Comparison of ENCODE assay signal across 27 cellular contexts in genomic region chr9:81369136-81369535, GRCh38.
"Had no signal": no experiment of that assay in that cellular context is flagged by ENCODE, and none has a peak within 500 bp of the region (broad histone marks: within the 10 kb centered on the region; RNA-seq: fewer than 3 reads in every experiment).

No MANE protein-coding gene starts in this region.

- H3K36me3 ChIP-seq: ascending aorta, breast epithelium, cardiac muscle cell, colonic mucosa had no signal

- H3K9me3 ChIP-seq: colonic mucosa had no signal

- ATAC-seq: activated naive CD4-positive, alpha-beta T cell treated with anti-CD3 and anti-CD28 coated beads, Interleukin-2, amount 50 U/mL, for 72 hours; activated T-cell treated with anti-CD3 and anti-CD28 coated beads, Interleukin-2, amount 50 U/mL, for 72 hours; esophagus mucosa; WTC11 had no signal

- H3K4me1 Mint-ChIP-seq: activated CD4-positive, alpha-beta memory T cell treated with anti-CD3 and anti-CD28 coated beads, Interleukin-2, amount 10 ng/mL, durations not matched to agents 7 days and 5 days; activated CD4-positive, alpha-beta T cell treated with anti-CD3 and anti-CD28 coated beads, Interleukin-2, amount 10 ng/mL, durations not matched to agents 7 days and 5 days; activated naive CD4-positive, alpha-beta T cell treated with anti-CD3 and anti-CD28 coated beads, Interleukin-2, amount 10 ng/mL, durations not matched to agents 7 days and 5 days; activated naive CD8-positive, alpha-beta T cell treated with anti-CD3 and anti-CD28 coated beads, Interleukin-2, amount 10 ng/mL, durations not matched to agents 7 days and 5 days had no signal

- DNase-seq: activated CD4-positive, alpha-beta memory T cell treated with anti-CD3 and anti-CD28 coated beads, Interleukin-2, amount 10 ng/mL, durations not matched to agents 7 days and 5 days; activated CD4-positive, alpha-beta T cell treated with anti-CD3 and anti-CD28 coated beads for 1 hour; activated CD4-positive, alpha-beta T cell treated with anti-CD3 and anti-CD28 coated beads for 4 hours; activated CD4-positive, alpha-beta T cell treated with anti-CD3 and anti-CD28 coated beads, Interleukin-2, amount 10 ng/mL, durations not matched to agents 7 days and 5 days; activated CD4-positive, alpha-beta T cell treated with anti-CD3 and anti-CD28 coated beads, Interleukin-2, amount 50 U/mL, for 4 hours; activated CD8-positive, alpha-beta memory T cell treated with anti-CD3 and anti-CD28 coated beads, Interleukin-2, amount 50 U/mL, for 48 hours; activated gamma-delta T cell; activated naive CD4-positive, alpha-beta T cell; activated naive CD4-positive, alpha-beta T cell treated with anti-CD3 and anti-CD28 coated beads, Interleukin-2, amount 10 ng/mL, durations not matched to agents 7 days and 5 days; activated naive CD8-positive, alpha-beta T cell treated with anti-CD3 and anti-CD28 coated beads, Interleukin-2, amount 10 ng/mL, durations not matched to agents 7 days and 5 days; activated T-cell treated with anti-CD3 and anti-CD28 coated beads for 4 hours; activated T-cell treated with anti-CD3 and anti-CD28 coated beads, Interleukin-2, amount 50 U/mL, for 24 hours; activated T-cell treated with anti-CD3 and anti-CD28 coated beads, Interleukin-2, amount 50 U/mL, for 72 hours; central memory CD4-positive, alpha-beta T cell; cerebellar nuclear complex; colonic mucosa; effector CD8-positive, alpha-beta T cell; foreskin fibroblast; T-helper 2 cell had no signal

- H3K4me3 ChIP-seq: ascending aorta, breast epithelium, cardiac muscle cell, colonic mucosa had no signal

- H3K27ac ChIP-seq: ascending aorta, breast epithelium, cardiac muscle cell, colonic mucosa, VCaP had no signal

- H3K36me3 Mint-ChIP-seq: activated naive CD4-positive, alpha-beta T cell treated with anti-CD3 and anti-CD28 coated beads, Interleukin-2, amount 10 ng/mL, durations not matched to agents 7 days and 5 days; activated naive CD8-positive, alpha-beta T cell treated with anti-CD3 and anti-CD28 coated beads, Interleukin-2, amount 10 ng/mL, durations not matched to agents 7 days and 5 days had no signal

- H3K4me1 ChIP-seq: ascending aorta, breast epithelium, colonic mucosa had no signal

- H3K4me3 Mint-ChIP-seq: activated CD4-positive, alpha-beta memory T cell treated with anti-CD3 and anti-CD28 coated beads, Interleukin-2, amount 10 ng/mL, durations not matched to agents 7 days and 5 days; activated CD4-positive, alpha-beta T cell treated with anti-CD3 and anti-CD28 coated beads, Interleukin-2, amount 10 ng/mL, durations not matched to agents 7 days and 5 days; activated naive CD4-positive, alpha-beta T cell treated with anti-CD3 and anti-CD28 coated beads, Interleukin-2, amount 10 ng/mL, durations not matched to agents 7 days and 5 days; activated naive CD8-positive, alpha-beta T cell treated with anti-CD3 and anti-CD28 coated beads, Interleukin-2, amount 10 ng/mL, durations not matched to agents 7 days and 5 days; activated T-cell treated with anti-CD3 and anti-CD28 coated beads, Interleukin-2, amount 50 U/mL, for 24 hours; activated T-cell treated with anti-CD3 and anti-CD28 coated beads, Interleukin-2, amount 50 U/mL, for 72 hours; brain; WTC11 had no signal

- H3K27me3 ChIP-seq: ascending aorta, breast epithelium, cardiac muscle cell, colonic mucosa had no signal

- H3K27me3 Mint-ChIP-seq: activated CD4-positive, alpha-beta memory T cell treated with anti-CD3 and anti-CD28 coated beads, Interleukin-2, amount 10 ng/mL, durations not matched to agents 7 days and 5 days; activated CD4-positive, alpha-beta T cell treated with anti-CD3 and anti-CD28 coated beads, Interleukin-2, amount 10 ng/mL, durations not matched to agents 7 days and 5 days; activated naive CD4-positive, alpha-beta T cell treated with anti-CD3 and anti-CD28 coated beads, Interleukin-2, amount 10 ng/mL, durations not matched to agents 7 days and 5 days; activated naive CD8-positive, alpha-beta T cell treated with anti-CD3 and anti-CD28 coated beads, Interleukin-2, amount 10 ng/mL, durations not matched to agents 7 days and 5 days; activated T-cell treated with anti-CD3 and anti-CD28 coated beads, Interleukin-2, amount 50 U/mL, for 24 hours had no signal

- H3K27ac Mint-ChIP-seq: activated CD4-positive, alpha-beta memory T cell treated with anti-CD3 and anti-CD28 coated beads, Interleukin-2, amount 10 ng/mL, durations not matched to agents 7 days and 5 days; activated CD4-positive, alpha-beta T cell treated with anti-CD3 and anti-CD28 coated beads, Interleukin-2, amount 10 ng/mL, durations not matched to agents 7 days and 5 days; activated naive CD4-positive, alpha-beta T cell treated with anti-CD3 and anti-CD28 coated beads, Interleukin-2, amount 10 ng/mL, durations not matched to agents 7 days and 5 days; activated naive CD4-positive, alpha-beta T cell treated with anti-CD3 and anti-CD28 coated beads, Interleukin-2, amount 50 U/mL, for 72 hours; activated naive CD8-positive, alpha-beta T cell treated with anti-CD3 and anti-CD28 coated beads, Interleukin-2, amount 10 ng/mL, durations not matched to agents 7 days and 5 days; activated T-cell treated with anti-CD3 and anti-CD28 coated beads, Interleukin-2, amount 50 U/mL, for 24 hours; activated T-cell treated with anti-CD3 and anti-CD28 coated beads, Interleukin-2, amount 50 U/mL, for 72 hours; brain; WTC11 had no signal
